8 cellular contexts compared by ENCODE assay signal in genomic region chr1:199113265-199113869, GRCh38.
DNase-seq lines count a peak whose midpoint lies in the region; ATAC-seq, FAIRE-seq and TF ChIP-seq lines count a peak whose summit lies in the region.

No MANE protein-coding gene starts in this region.

- FAIRE-seq in GM19239 (lab: Jason Lieb, UNC), result peak; percentile 44

- no peaks in the 10 kb centered on the region for H3K27me3 ChIP-seq in dorsolateral prefrontal cortex

- peak overlapping the region in 31 of 59 donors; percentile 10 to 75 (median 39) for H3K27ac ChIP-seq in dorsolateral prefrontal cortex

- DNase-seq in AG10803 (ENCODE audit: low read depth) (peak; percentile 67), GM19239 (ENCODE audit: insufficient read length, low spot score) (no peak), NCI-H2081 (lab: John Stamatoyannopoulos, UW) (peak; percentile 43 to 74), dorsolateral prefrontal cortex (peak in 9 of 10 donors; percentile 34 to 86 (median 62)), mucosa of gallbladder (ENCODE audit: low spot score) (peak; percentile 33)
- peak; percentile 59 for DNase-seq in activated CD4-positive, alpha-beta T cell treated with anti-CD3 and anti-CD28 coated beads, Interleukin-2, amount 50 U/mL, for 1 hour
- DNase-seq in stimulated activated naive CD4-positive, alpha-beta T cell treated with Interleukin-2 at 50 U/mL for 16 hours (lab: John Stamatoyannopoulos, UW), result peak; percentile 47

- H3K4me3 ChIP-seq in AG10803 (ENCODE audit: low read length) (no peak overlapping the region), dorsolateral prefrontal cortex (no peak overlapping the region)

- intact Hi-C loops in dorsolateral prefrontal cortex (cut with DNase I), result loop anchor here (5.0 to 10.0 kb wide), 2 partner anchors 176 to 179 kb away; no protein-coding TSS in a partner anchor

- ATAC-seq in HG03135 (IDR thresholded peaks at IDR 0.05; ENCODE audit: unreplicated experiment), result no peak

- TF ChIP-seq CTCF in AG10803 (conservative IDR thresholded peaks at IDR 0.05; ENCODE audit: low read length) (peak; percentile 87), dorsolateral prefrontal cortex (IDR thresholded peaks at IDR 0.05 in 54 of 56, conservative IDR thresholded peaks at IDR 0.05 in 2 of 56; ENCODE audit: low read depth in 1 of 56, partially characterized antibody in 56 of 56) (peak in 54 of 56 donors; percentile 48 to 87 (median 70))
